In the genomic region with DNA sequence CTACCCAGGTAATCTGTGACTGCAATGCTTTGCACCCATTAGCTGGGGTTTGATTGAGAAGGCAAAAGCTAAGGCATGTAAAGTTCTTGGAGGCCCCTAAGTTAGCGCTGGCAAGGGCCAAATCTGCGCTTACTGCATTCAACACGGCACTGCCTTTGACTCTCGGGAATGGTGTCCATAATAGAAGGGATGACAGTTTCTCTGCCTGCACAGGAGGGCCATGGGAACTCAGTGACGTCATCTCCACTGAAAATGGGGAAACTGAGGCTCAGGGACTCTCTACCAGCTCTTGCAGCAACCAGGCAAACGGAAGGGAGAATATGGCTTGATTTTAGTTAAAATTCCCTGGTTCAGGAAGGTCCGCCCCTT, we compare ENCODE assay signal across 1 cellular context.
TF ChIP-seq lines count a peak whose summit lies in the region.

No MANE protein-coding gene starts in this region.

TF ChIP-seq in GM12878, 131 proteins besides CTCF, POLR2A, EP300 and RAD21:
- TF ChIP-seq, protein P1, sequence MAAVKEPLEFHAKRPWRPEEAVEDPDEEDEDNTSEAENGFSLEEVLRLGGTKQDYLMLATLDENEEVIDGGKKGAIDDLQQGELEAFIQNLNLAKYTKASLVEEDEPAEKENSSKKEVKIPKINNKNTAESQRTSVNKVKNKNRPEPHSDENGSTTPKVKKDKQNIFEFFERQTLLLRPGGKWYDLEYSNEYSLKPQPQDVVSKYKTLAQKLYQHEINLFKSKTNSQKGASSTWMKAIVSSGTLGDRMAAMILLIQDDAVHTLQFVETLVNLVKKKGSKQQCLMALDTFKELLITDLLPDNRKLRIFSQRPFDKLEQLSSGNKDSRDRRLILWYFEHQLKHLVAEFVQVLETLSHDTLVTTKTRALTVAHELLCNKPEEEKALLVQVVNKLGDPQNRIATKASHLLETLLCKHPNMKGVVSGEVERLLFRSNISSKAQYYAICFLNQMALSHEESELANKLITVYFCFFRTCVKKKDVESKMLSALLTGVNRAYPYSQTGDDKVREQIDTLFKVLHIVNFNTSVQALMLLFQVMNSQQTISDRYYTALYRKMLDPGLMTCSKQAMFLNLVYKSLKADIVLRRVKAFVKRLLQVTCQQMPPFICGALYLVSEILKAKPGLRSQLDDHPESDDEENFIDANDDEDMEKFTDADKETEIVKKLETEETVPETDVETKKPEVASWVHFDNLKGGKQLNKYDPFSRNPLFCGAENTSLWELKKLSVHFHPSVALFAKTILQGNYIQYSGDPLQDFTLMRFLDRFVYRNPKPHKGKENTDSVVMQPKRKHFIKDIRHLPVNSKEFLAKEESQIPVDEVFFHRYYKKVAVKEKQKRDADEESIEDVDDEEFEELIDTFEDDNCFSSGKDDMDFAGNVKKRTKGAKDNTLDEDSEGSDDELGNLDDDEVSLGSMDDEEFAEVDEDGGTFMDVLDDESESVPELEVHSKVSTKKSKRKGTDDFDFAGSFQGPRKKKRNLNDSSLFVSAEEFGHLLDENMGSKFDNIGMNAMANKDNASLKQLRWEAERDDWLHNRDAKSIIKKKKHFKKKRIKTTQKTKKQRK (IDR thresholded peaks at IDR 0.05; ENCODE audit: low read depth, low read length) = no peak
- TF ChIP-seq RUNX3 (IDR thresholded peaks at IDR 0.05; ENCODE audit: low read length) (no peak), TBL1XR1 (IDR thresholded peaks at IDR 0.05; ENCODE audit: low read depth, low read length) (peak; percentile 4; the same call in 1 of the 2 replicates), IKZF1 (conservative IDR thresholded peaks at IDR 0.05) (0 out of 2 replicates have a peak, but pooled peaks have one; percentile 38), BCL11A (IDR thresholded peaks at IDR 0.05; ENCODE audit: low read depth, low read length) (no peak), JUND (IDR thresholded peaks at IDR 0.05; ENCODE audit: low read depth, low read length) (0 out of 2 replicates have a peak, but pooled peaks have one; percentile 46), IKZF2 (IDR thresholded peaks at IDR 0.05) (peak in 1 of 2 experiments; percentile 41; a peak in 2 of 4 replicates), ATF7 (IDR thresholded peaks at IDR 0.05; ENCODE audit: low read depth) (peak; percentile 98), SRF (IDR thresholded peaks at IDR 0.05; ENCODE audit: low read depth in 2 of 2, low read length in 2 of 2) (0 out of 4 replicates have a peak, but pooled peaks of 1 of the 2 experiments have one; percentile 41), ZNF622 (IDR thresholded peaks at IDR 0.05) (no peak), HDGF (IDR thresholded peaks at IDR 0.05) (no peak)
- TF ChIP-seq, protein P2, sequence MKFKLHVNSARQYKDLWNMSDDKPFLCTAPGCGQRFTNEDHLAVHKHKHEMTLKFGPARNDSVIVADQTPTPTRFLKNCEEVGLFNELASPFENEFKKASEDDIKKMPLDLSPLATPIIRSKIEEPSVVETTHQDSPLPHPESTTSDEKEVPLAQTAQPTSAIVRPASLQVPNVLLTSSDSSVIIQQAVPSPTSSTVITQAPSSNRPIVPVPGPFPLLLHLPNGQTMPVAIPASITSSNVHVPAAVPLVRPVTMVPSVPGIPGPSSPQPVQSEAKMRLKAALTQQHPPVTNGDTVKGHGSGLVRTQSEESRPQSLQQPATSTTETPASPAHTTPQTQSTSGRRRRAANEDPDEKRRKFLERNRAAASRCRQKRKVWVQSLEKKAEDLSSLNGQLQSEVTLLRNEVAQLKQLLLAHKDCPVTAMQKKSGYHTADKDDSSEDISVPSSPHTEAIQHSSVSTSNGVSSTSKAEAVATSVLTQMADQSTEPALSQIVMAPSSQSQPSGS (IDR thresholded peaks at IDR 0.05; ENCODE audit: low read length) = peak; percentile 94; the same call in 1 of the 2 replicates
- TF ChIP-seq, protein P3, sequence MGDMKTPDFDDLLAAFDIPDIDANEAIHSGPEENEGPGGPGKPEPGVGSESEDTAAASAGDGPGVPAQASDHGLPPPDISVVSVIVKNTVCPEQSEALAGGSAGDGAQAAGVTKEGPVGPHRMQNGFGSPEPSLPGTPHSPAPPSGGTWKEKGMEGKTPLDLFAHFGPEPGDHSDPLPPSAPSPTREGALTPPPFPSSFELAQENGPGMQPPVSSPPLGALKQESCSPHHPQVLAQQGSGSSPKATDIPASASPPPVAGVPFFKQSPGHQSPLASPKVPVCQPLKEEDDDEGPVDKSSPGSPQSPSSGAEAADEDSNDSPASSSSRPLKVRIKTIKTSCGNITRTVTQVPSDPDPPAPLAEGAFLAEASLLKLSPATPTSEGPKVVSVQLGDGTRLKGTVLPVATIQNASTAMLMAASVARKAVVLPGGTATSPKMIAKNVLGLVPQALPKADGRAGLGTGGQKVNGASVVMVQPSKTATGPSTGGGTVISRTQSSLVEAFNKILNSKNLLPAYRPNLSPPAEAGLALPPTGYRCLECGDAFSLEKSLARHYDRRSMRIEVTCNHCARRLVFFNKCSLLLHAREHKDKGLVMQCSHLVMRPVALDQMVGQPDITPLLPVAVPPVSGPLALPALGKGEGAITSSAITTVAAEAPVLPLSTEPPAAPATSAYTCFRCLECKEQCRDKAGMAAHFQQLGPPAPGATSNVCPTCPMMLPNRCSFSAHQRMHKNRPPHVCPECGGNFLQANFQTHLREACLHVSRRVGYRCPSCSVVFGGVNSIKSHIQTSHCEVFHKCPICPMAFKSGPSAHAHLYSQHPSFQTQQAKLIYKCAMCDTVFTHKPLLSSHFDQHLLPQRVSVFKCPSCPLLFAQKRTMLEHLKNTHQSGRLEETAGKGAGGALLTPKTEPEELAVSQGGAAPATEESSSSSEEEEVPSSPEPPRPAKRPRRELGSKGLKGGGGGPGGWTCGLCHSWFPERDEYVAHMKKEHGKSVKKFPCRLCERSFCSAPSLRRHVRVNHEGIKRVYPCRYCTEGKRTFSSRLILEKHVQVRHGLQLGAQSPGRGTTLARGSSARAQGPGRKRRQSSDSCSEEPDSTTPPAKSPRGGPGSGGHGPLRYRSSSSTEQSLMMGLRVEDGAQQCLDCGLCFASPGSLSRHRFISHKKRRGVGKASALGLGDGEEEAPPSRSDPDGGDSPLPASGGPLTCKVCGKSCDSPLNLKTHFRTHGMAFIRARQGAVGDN (IDR thresholded peaks at IDR 0.05) = peak; percentile 17; the same call in 1 of the 2 replicates
- TF ChIP-seq, protein P4, sequence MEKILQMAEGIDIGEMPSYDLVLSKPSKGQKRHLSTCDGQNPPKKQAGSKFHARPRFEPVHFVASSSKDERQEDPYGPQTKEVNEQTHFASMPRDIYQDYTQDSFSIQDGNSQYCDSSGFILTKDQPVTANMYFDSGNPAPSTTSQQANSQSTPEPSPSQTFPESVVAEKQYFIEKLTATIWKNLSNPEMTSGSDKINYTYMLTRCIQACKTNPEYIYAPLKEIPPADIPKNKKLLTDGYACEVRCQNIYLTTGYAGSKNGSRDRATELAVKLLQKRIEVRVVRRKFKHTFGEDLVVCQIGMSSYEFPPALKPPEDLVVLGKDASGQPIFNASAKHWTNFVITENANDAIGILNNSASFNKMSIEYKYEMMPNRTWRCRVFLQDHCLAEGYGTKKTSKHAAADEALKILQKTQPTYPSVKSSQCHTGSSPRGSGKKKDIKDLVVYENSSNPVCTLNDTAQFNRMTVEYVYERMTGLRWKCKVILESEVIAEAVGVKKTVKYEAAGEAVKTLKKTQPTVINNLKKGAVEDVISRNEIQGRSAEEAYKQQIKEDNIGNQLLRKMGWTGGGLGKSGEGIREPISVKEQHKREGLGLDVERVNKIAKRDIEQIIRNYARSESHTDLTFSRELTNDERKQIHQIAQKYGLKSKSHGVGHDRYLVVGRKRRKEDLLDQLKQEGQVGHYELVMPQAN (conservative IDR thresholded peaks at IDR 0.05) = no peak
